ENCODE assay signal across 19 cellular contexts in genomic region chr12:26177303-26177702, GRCh38. TPM values are rescaled to one million over a fixed set of nuclear protein-coding genes. Genes with fewer than 3 reads are reported as not detected.
DNase-seq lines count a peak whose midpoint lies in the region; ATAC-seq and TF ChIP-seq lines count a peak whose summit lies in the region.
"Had no signal": no experiment of that assay in that cellular context is flagged by ENCODE, and none has a peak within 500 bp of the region (broad histone marks: within the 10 kb centered on the region; RNA-seq: fewer than 3 reads in every experiment).

No MANE protein-coding gene starts in this region.

- TF ChIP-seq EP300 in transverse colon (IDR thresholded peaks at IDR 0.05; ENCODE audit: low read depth), result no peak

- no peak overlapping the region for H3K9ac ChIP-seq in colonic mucosa (ENCODE audit: low read depth in 2 of 2, low read length in 2 of 2)
- H3K9ac ChIP-seq: BLaER1 treated with 17β-estradiol and CSF1 and Interleukin-3, amounts not matched to agents 10 nM and 100 nM had no signal

- no peak for TF ChIP-seq POLR2A in transverse colon (IDR thresholded peaks at IDR 0.05)

- ATAC-seq in HG03342 (IDR thresholded peaks at IDR 0.05; ENCODE audit: unreplicated experiment), result peak; percentile 68
- ATAC-seq: psoas muscle had no signal

- no peak overlapping the region for H3K4me3 ChIP-seq in colonic mucosa
- no peak overlapping the region for H3K4me3 ChIP-seq in transverse colon
- H3K4me3 ChIP-seq: BLaER1 treated with 17β-estradiol and CSF1 and Interleukin-3, amounts not matched to agents 10 nM and 100 nM; HAP-1; psoas muscle; testis had no signal

- in situ Hi-C loops in transverse colon (cut with MboI; ENCODE audit: low pct_ligation_motif_present in 1 of 4, low pct_unique_long_range_greater_than_20kb in 1 of 4, low sequenced_read_pairs in 3 of 4), result no loop called here

- H3K9me3 ChIP-seq in colonic mucosa, result no peaks in the 10 kb centered on the region
- H3K9me3 ChIP-seq in transverse colon, result no peaks in the 10 kb centered on the region
- H3K9me3 ChIP-seq: BLaER1 treated with 17β-estradiol and CSF1 and Interleukin-3, amounts not matched to agents 10 nM and 100 nM; HAP-1; psoas muscle; testis had no signal

- no peaks in the 10 kb centered on the region for H3K36me3 ChIP-seq in colonic mucosa
- no peaks in the 10 kb centered on the region for H3K36me3 ChIP-seq in transverse colon
- H3K36me3 ChIP-seq: BLaER1 treated with 17β-estradiol and CSF1 and Interleukin-3, amounts not matched to agents 10 nM and 100 nM; HAP-1 had no signal

- TF ChIP-seq CTCF in colonic mucosa (IDR thresholded peaks at IDR 0.05), result no peak
- TF ChIP-seq CTCF in transverse colon (IDR thresholded peaks at IDR 0.05), result no peak

- WGBS in transverse colon (ENCODE audit: low coverage in 1 of 2), 2 donors, result 29 to 54% methylated on average over 1 to 7 of the region's 7 CpGs

- H3K4me1 ChIP-seq in colonic mucosa (no peaks in the 10 kb centered on the region), transverse colon (peaks cover 0 to 29% (median 14%) of the 10 kb centered on the region in 4 donors)
- H3K4me1 ChIP-seq: BLaER1 treated with 17β-estradiol and CSF1 and Interleukin-3, amounts not matched to agents 10 nM and 100 nM; HAP-1; psoas muscle; testis had no signal

- H3K27me3 ChIP-seq in colonic mucosa (no peaks in the 10 kb centered on the region), transverse colon (no peaks in the 10 kb centered on the region)
- H3K27me3 ChIP-seq: BLaER1 treated with 17β-estradiol and CSF1 and Interleukin-3, amounts not matched to agents 10 nM and 100 nM; testis had no signal

- DNase-seq in DMS53 (lab: John Stamatoyannopoulos, UW) (peak; percentile 57), DMS53 treated with DMSO at 0.1 percent for 48 hours (lab: John Stamatoyannopoulos, UW; ENCODE audit: unreplicated experiment) (no peak), colonic mucosa (peak; percentile 74), transverse colon (peak; percentile 61), medulla oblongata (ENCODE audit: extremely low spot score) (no peak), NCI-H146 treated with DMSO at 0.1 percent for 48 hours (lab: John Stamatoyannopoulos, UW; ENCODE audit: unreplicated experiment) (no peak), NCI-H2196 treated with DMSO at 0.1 percent for 48 hours (lab: John Stamatoyannopoulos, UW; ENCODE audit: unreplicated experiment) (no peak)
- DNase-seq: 8988T; activated CD4-positive, alpha-beta T cell treated with anti-CD3 and anti-CD28 coated beads, Interleukin-2, amount 10 ng/mL, durations not matched to agents 7 days and 5 days; mesenchymal stem cell; NCI-H1694 treated with DMSO at 0.1 percent for 48 hours; NCI-H226; nephron progenitor cell; psoas muscle; stimulated activated CD4-positive, alpha-beta T cell treated with anti-CD3 and anti-CD28 coated beads, Interleukin-4, amount 100 ng/mL, for 4 hours; testis had no signal

- intact Hi-C loops in colonic mucosa (cut with DNase I) (no loop called here), transverse colon (cut with DNase I; ENCODE audit: low total_unique reads) (no loop called here)

- H3K27ac ChIP-seq in colonic mucosa, result peak overlapping the region; percentile 71
- peak overlapping the region; percentile 54 to 77 (median 74) for H3K27ac ChIP-seq in transverse colon
- H3K27ac ChIP-seq: BLaER1 treated with 17β-estradiol and CSF1 and Interleukin-3, amounts not matched to agents 10 nM and 100 nM; psoas muscle; testis had no signal

RNA-seq across cellular contexts. Expression of gene SSPN, which starts 18.1 kb away (rescaled TPM):
- total RNA-seq in colonic mucosa (10 to 100 TPM in 1 of 2 donors, 1 to 10 TPM in 1; 8.5 to 13.5 TPM), transverse colon (100 to 1,000 TPM in 1 of 4 donors, 10 to 100 TPM in 2, 1 to 10 TPM in 1; 4.5 to 103 (median 15.0) TPM)
- total RNA-seq: activated CD4-positive, alpha-beta T cell treated with anti-CD3 and anti-CD28 coated beads, Interleukin-2, amount 10 ng/mL, durations not matched to agents 7 days and 5 days had no signal

RNA-seq across cellular contexts. Expression of gene BHLHE41, which starts 52.5 kb away (rescaled TPM):
- total RNA-seq in colonic mucosa (10 to 100 TPM; 13.3 to 31.8 TPM), transverse colon (10 to 100 TPM in 3 of 4 donors, not detected in 1; 12.2 to 22.8 (median 18.1) TPM)
- total RNA-seq: activated CD4-positive, alpha-beta T cell treated with anti-CD3 and anti-CD28 coated beads, Interleukin-2, amount 10 ng/mL, durations not matched to agents 7 days and 5 days had no signal

Comparison
In these comparisons a context has a peak if more than half of its experiments do, and no peak if none do; other contexts are left out.
1. DNase-seq: peak in DMS53 (single experiment), colonic mucosa (single experiment) and transverse colon (single experiment); none in DMS53 treated with DMSO at 0.1 percent for 48 hours (single experiment), medulla oblongata (single experiment), NCI-H146 treated with DMSO at 0.1 percent for 48 hours (single experiment) and NCI-H2196 treated with DMSO at 0.1 percent for 48 hours (single experiment).